Comparison of ENCODE assay signal across 9 cellular contexts in genomic region chr12:64729909-64730584, GRCh38. TPM values are rescaled to one million over a fixed set of nuclear protein-coding genes. Genes with fewer than 3 reads are reported as not detected.
DNase-seq lines count a peak whose midpoint lies in the region; ATAC-seq and TF ChIP-seq lines count a peak whose summit lies in the region.
"Had no signal": no experiment of that assay in that cellular context is flagged by ENCODE, and none has a peak within 500 bp of the region (broad histone marks: within the 10 kb centered on the region; RNA-seq: fewer than 3 reads in every experiment).

No MANE protein-coding gene starts in this region.

- H3K36me3 ChIP-seq in mesendoderm (ENCODE audit: control insufficient read depth, insufficient read depth, low read length), result no peaks in the 10 kb centered on the region
- peaks cover 15% of the 10 kb centered on the region; the same call in 1 of the 2 replicates for H3K36me3 ChIP-seq in PC-9 (ENCODE audit: low read depth)
- H3K36me3 ChIP-seq in effector memory CD4-positive, alpha-beta T cell (ENCODE audit: control insufficient read depth, insufficient read depth, low read length), result peaks cover 10% of the 10 kb centered on the region

- H3K4me3 ChIP-seq in GM08714 (ENCODE audit: low read length), result peak overlapping the region; percentile 29; the same call in 1 of the 2 replicates
- H3K4me3 ChIP-seq in mesendoderm (ENCODE audit: low read length), result no peak overlapping the region
- no peak overlapping the region for H3K4me3 ChIP-seq in PC-9
- H3K4me3 ChIP-seq in effector memory CD4-positive, alpha-beta T cell (ENCODE audit: insufficient read depth, low read depth, low read length, poor library complexity, severe bottlenecking), result no peak overlapping the region

- H3F3A ChIP-seq in PC-9 (ENCODE audit: insufficient read depth, low read depth), result peaks cover 9% of the 10 kb centered on the region; the same call in 1 of the 2 replicates

- no peak overlapping the region for H3K4ac ChIP-seq in mesendoderm (ENCODE audit: low read depth, low read length)

- POLR2A ChIA-PET in PC-9 (lab: Charles Lee; ENCODE audit: unreplicated experiment) (no interaction called here), WTC11 (lab: Charles Lee) (no interaction called here)

- H4K20me1 ChIP-seq in PC-9 (ENCODE audit: insufficient read depth), result no peaks in the 10 kb centered on the region

- H3K4me1 ChIP-seq in mesendoderm (ENCODE audit: control insufficient read depth, low read depth, low read length) (peaks cover 7% of the 10 kb centered on the region), PC-9 (replicated peaks; ENCODE audit: insufficient read depth) (peaks cover 14% of the 10 kb centered on the region)
- H3K4me1 ChIP-seq in effector memory CD4-positive, alpha-beta T cell (ENCODE audit: control insufficient read depth, insufficient read depth, low read length, poor library complexity, severe bottlenecking), result peaks cover 12% of the 10 kb centered on the region

- WGBS in mesendoderm (ENCODE audit: extremely low coverage, insufficient coverage, low lambda C conversion rate), result no CpG with 5 or more reads among the region's 2 CpGs

- H3K79me1 ChIP-seq in mesendoderm (ENCODE audit: low read length), result no peaks in the 10 kb centered on the region

- H3K36me3 Mint-ChIP-seq in WTC11, result peaks cover 31% of the 10 kb centered on the region

- H3K4me2 ChIP-seq in mesendoderm (ENCODE audit: low read length) (no peak overlapping the region), PC-9 (no peak overlapping the region)

- CTCF ChIA-PET in PC-9 (lab: Charles Lee), result no interaction called here
- CTCF ChIA-PET in WTC11 (lab: Charles Lee), result no interaction called here

- DNase-seq in OCI-M1 (lab: John Stamatoyannopoulos, UW) (peak; percentile 73), mesendoderm (no peak), PC-9 (no peak), WTC11 (ENCODE audit: low spot score) (no peak), GM03348 (ENCODE audit: low spot score) (no peak)
- no peak for DNase-seq in effector memory CD4-positive, alpha-beta T cell
- DNase-seq: brain microvascular endothelial cell had no signal

- TF ChIP-seq CTCF in PC-9 (conservative IDR thresholded peaks at IDR 0.05), result no peak
- no peak for TF ChIP-seq CTCF in WTC11 (IDR thresholded peaks at IDR 0.05)

- no peak overlapping the region for H2AFZ ChIP-seq in PC-9

- intact Hi-C loops in PC-9 (cut with micrococcal nuclease; ENCODE audit: unreplicated experiment), result no loop called here

- H3K4me3 Mint-ChIP-seq in WTC11, result no peak overlapping the region

- no TSS peak for BruUV-seq in PC-9 (replicated peaks; lab: Mats Ljungman, UMichigan)

- ATAC-seq in GM21526 (IDR thresholded peaks at IDR 0.05; ENCODE audit: low FRiP score, unreplicated experiment), result peak; percentile 56
- ATAC-seq in WTC11, result no peak

- H3K9me3 Mint-ChIP-seq in WTC11, result no peaks in the 10 kb centered on the region

- no peaks in the 10 kb centered on the region for H3K9me3 ChIP-seq in PC-9 (ENCODE audit: insufficient read depth, low read depth)
- no peaks in the 10 kb centered on the region for H3K9me3 ChIP-seq in effector memory CD4-positive, alpha-beta T cell (ENCODE audit: control insufficient read depth, low read length)

- H3K23ac ChIP-seq in mesendoderm (ENCODE audit: low read length), result no peak overlapping the region

- H3K27me3 ChIP-seq in mesendoderm (ENCODE audit: insufficient read depth, low read length, poor library complexity), result no peaks in the 10 kb centered on the region
- H3K27me3 ChIP-seq in PC-9 (ENCODE audit: insufficient read depth, low read depth), result no peaks in the 10 kb centered on the region
- H3K27me3 ChIP-seq in effector memory CD4-positive, alpha-beta T cell (replicated peaks; ENCODE audit: control insufficient read depth, insufficient read depth, low read length, poor library complexity, severe bottlenecking), result no peaks in the 10 kb centered on the region
- H3K27me3 ChIP-seq: brain microvascular endothelial cell had no signal

- H3K27ac ChIP-seq in mesendoderm (ENCODE audit: low read depth, low read length) (no peak overlapping the region), PC-9 (no peak overlapping the region)
- no peak overlapping the region for H3K27ac ChIP-seq in effector memory CD4-positive, alpha-beta T cell (ENCODE audit: insufficient read depth, low read length, poor library complexity, severe bottlenecking)
- H3K27ac ChIP-seq: brain microvascular endothelial cell had no signal

- no peak overlapping the region for H2AK5ac ChIP-seq in mesendoderm (ENCODE audit: low read length)

- H2BK120ac ChIP-seq in mesendoderm (ENCODE audit: low read depth, low read length), result no peak overlapping the region

- no peaks in the 10 kb centered on the region for H3K9me2 ChIP-seq in PC-9 (ENCODE audit: insufficient read depth)

- no peaks in the 10 kb centered on the region for H3K4me1 Mint-ChIP-seq in WTC11

- no peak overlapping the region for H4K5ac ChIP-seq in mesendoderm (ENCODE audit: low read length)

- H2BK5ac ChIP-seq in mesendoderm (ENCODE audit: low read length), result no peak overlapping the region

- peak overlapping the region; percentile 19 for H2BK15ac ChIP-seq in mesendoderm (replicated peaks; ENCODE audit: low read depth)

- no peak overlapping the region for H4K8ac ChIP-seq in mesendoderm (ENCODE audit: low read depth, low read length)

- H3K27me3 Mint-ChIP-seq in WTC11 (ENCODE audit: low read depth), result no peaks in the 10 kb centered on the region

- no peak overlapping the region for H3K56ac ChIP-seq in mesendoderm (ENCODE audit: low read length)

- H3K18ac ChIP-seq in mesendoderm (ENCODE audit: low read length), result no peak overlapping the region

- H3K27ac Mint-ChIP-seq in WTC11, result no peak overlapping the region

- no peak overlapping the region for H3K9ac ChIP-seq in mesendoderm (ENCODE audit: low read length)

- H3K79me2 ChIP-seq in mesendoderm (ENCODE audit: control insufficient read depth, insufficient read depth, low read length) (no peaks in the 10 kb centered on the region), PC-9 (ENCODE audit: low read depth) (no peaks in the 10 kb centered on the region)

TF ChIP-seq in WTC11, 78 proteins besides CTCF, POLR2A, EP300 and RAD21 (continues in another document):
- TF ChIP-seq ATF3 (CRISPR knock-in tag; conservative IDR thresholded peaks at IDR 0.05) (no peak), MLX (CRISPR knock-in tag; IDR thresholded peaks at IDR 0.05) (no peak), GABPB1 (CRISPR knock-in tag; IDR thresholded peaks at IDR 0.05) (no peak), ZNF512 (CRISPR knock-in tag; IDR thresholded peaks at IDR 0.05; ENCODE audit: borderline replicate concordance) (no peak), CREB1 (CRISPR knock-in tag; IDR thresholded peaks at IDR 0.05) (no peak), E2F1 (CRISPR knock-in tag; IDR thresholded peaks at IDR 0.05) (no peak), TEAD1 (CRISPR knock-in tag; IDR thresholded peaks at IDR 0.05) (no peak)

RNA-seq across cellular contexts. Expression of gene GNS, which starts 29.2 kb away (rescaled TPM):
- polyA plus RNA-seq in mesendoderm (2013, experiment 1 of 2), result 10.3 TPM
- polyA plus RNA-seq in mesendoderm (2013, experiment 2 of 2), result 10.5 TPM
- total RNA-seq in PC-9 (2021), result 68.4 and 74.9 TPM in 2 replicates
- total RNA-seq in WTC11 (2021), result 24.7 to 31.8 TPM (median 30.6 TPM) in 3 replicates
